Comparison of ENCODE assay signal across 1 cellular context in the genomic region with DNA sequence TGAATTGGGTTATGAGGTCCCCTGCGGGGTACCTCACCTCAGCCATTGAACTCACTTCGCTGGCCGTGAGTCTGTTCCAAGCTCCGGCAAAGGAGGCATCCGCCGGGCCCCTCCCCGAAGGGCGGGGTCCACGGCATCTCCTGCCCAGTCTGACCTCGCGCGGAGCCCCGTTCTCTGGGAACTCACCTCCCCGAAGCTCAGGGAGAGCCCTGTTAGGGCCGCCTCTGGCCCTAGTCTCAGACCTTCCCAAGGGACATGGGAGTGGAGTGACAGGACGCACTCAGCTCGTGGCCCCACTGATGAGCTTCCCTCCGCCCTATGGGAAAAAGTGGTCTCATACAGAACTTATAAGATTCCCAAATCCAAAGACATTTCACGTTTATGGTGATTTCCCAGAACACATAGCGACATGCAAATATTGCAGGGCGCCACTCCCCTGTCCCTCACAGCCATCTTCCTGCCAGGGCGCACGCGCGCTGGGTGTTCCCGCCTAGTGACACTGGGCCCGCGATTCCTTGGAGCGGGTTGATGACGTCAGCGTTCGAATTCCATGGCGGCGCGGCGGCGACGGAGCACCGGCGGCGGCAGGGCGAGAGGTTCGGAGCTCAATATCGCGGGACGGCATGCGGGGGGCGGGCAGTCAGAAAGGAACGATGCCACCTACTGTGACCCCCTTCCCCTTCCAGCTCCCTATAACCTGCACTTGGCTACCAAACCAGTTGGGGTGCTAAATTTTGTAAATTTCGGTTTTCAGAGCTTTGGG.
TF ChIP-seq lines count a peak whose summit lies in the region.

A gene with protein sequence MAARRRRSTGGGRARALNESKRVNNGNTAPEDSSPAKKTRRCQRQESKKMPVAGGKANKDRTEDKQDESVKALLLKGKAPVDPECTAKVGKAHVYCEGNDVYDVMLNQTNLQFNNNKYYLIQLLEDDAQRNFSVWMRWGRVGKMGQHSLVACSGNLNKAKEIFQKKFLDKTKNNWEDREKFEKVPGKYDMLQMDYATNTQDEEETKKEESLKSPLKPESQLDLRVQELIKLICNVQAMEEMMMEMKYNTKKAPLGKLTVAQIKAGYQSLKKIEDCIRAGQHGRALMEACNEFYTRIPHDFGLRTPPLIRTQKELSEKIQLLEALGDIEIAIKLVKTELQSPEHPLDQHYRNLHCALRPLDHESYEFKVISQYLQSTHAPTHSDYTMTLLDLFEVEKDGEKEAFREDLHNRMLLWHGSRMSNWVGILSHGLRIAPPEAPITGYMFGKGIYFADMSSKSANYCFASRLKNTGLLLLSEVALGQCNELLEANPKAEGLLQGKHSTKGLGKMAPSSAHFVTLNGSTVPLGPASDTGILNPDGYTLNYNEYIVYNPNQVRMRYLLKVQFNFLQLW (plus strand): TSS at position 544 of the 763 bp plus-strand sequence. CDS start 7 bp downstream, at position 551.

TF ChIP-seq in HEK293, 187 proteins besides CTCF, POLR2A, EP300 and RAD21 (continued from another document):
- TF ChIP-seq, protein P1, sequence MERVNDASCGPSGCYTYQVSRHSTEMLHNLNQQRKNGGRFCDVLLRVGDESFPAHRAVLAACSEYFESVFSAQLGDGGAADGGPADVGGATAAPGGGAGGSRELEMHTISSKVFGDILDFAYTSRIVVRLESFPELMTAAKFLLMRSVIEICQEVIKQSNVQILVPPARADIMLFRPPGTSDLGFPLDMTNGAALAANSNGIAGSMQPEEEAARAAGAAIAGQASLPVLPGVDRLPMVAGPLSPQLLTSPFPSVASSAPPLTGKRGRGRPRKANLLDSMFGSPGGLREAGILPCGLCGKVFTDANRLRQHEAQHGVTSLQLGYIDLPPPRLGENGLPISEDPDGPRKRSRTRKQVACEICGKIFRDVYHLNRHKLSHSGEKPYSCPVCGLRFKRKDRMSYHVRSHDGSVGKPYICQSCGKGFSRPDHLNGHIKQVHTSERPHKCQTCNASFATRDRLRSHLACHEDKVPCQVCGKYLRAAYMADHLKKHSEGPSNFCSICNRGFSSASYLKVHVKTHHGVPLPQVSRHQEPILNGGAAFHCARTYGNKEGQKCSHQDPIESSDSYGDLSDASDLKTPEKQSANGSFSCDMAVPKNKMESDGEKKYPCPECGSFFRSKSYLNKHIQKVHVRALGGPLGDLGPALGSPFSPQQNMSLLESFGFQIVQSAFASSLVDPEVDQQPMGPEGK (tag by site-specific recombination; IDR thresholded peaks at IDR 0.05), result peak; percentile 88
- no peak for TF ChIP-seq ZNF335 (tag by site-specific recombination; conservative IDR thresholded peaks at IDR 0.05)
- peak; percentile 42; the same call in 1 of the 2 replicates for TF ChIP-seq ZSCAN30 (tag by site-specific recombination; IDR thresholded peaks at IDR 0.05)
- no peak for TF ChIP-seq ZNF830 (tag by site-specific recombination; IDR thresholded peaks at IDR 0.05; ENCODE audit: low read depth)
- TF ChIP-seq, protein P2, sequence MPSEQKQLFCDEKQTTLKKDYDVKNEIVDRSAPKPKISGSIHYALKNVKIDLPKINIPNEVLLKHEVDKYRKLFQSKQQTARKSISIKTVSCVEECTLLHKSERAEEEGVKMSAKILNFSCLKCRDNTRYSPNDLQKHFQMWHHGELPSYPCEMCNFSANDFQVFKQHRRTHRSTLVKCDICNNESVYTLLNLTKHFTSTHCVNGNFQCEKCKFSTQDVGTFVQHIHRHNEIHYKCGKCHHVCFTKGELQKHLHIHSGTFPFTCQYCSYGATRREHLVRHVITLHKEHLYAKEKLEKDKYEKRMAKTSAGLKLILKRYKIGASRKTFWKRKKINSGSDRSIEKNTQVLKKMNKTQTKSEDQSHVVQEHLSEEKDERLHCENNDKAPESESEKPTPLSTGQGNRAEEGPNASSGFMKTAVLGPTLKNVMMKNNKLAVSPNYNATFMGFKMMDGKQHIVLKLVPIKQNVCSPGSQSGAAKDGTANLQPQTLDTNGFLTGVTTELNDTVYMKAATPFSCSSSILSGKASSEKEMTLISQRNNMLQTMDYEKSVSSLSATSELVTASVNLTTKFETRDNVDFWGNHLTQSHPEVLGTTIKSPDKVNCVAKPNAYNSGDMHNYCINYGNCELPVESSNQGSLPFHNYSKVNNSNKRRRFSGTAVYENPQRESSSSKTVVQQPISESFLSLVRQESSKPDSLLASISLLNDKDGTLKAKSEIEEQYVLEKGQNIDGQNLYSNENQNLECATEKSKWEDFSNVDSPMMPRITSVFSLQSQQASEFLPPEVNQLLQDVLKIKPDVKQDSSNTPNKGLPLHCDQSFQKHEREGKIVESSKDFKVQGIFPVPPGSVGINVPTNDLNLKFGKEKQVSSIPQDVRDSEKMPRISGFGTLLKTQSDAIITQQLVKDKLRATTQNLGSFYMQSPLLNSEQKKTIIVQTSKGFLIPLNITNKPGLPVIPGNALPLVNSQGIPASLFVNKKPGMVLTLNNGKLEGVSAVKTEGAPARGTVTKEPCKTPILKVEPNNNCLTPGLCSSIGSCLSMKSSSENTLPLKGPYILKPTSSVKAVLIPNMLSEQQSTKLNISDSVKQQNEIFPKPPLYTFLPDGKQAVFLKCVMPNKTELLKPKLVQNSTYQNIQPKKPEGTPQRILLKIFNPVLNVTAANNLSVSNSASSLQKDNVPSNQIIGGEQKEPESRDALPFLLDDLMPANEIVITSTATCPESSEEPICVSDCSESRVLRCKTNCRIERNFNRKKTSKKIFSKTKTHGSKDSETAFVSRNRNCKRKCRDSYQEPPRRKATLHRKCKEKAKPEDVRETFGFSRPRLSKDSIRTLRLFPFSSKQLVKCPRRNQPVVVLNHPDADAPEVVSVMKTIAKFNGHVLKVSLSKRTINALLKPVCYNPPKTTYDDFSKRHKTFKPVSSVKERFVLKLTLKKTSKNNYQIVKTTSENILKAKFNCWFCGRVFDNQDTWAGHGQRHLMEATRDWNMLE (tag by site-specific recombination; conservative IDR thresholded peaks at IDR 0.05; ENCODE audit: low read depth), result peak; percentile 44; the same call in 1 of the 2 replicates
- TF ChIP-seq ZBTB8A (tag by site-specific recombination; IDR thresholded peaks at IDR 0.05), result peak; percentile 99
- TF ChIP-seq HOXA7 (CRISPR knock-in tag; IDR thresholded peaks at IDR 0.05; ENCODE audit: borderline replicate concordance), result no peak
- no peak; the same call in 1 of the 2 replicates for TF ChIP-seq SALL2 (tag by site-specific recombination; IDR thresholded peaks at IDR 0.05; ENCODE audit: borderline replicate concordance)
- TF ChIP-seq WT1 (tag by site-specific recombination; IDR thresholded peaks at IDR 0.05), result peak; percentile 60; the same call in 1 of the 2 replicates
- no peak for TF ChIP-seq ZNF677 (tag by site-specific recombination; IDR thresholded peaks at IDR 0.05)
- no peak for TF ChIP-seq ZNF311 (tag by site-specific recombination; IDR thresholded peaks at IDR 0.05; ENCODE audit: borderline replicate concordance)
- TF ChIP-seq, protein P3, sequence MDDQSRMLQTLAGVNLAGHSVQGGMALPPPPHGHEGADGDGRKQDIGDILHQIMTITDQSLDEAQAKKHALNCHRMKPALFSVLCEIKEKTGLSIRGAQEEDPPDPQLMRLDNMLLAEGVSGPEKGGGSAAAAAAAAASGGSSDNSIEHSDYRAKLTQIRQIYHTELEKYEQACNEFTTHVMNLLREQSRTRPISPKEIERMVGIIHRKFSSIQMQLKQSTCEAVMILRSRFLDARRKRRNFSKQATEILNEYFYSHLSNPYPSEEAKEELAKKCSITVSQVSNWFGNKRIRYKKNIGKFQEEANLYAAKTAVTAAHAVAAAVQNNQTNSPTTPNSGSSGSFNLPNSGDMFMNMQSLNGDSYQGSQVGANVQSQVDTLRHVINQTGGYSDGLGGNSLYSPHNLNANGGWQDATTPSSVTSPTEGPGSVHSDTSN (CRISPR knock-in tag; IDR thresholded peaks at IDR 0.05), result peak; percentile 51; the same call in 1 of the 2 replicates
- TF ChIP-seq ZNF530 (tag by site-specific recombination; IDR thresholded peaks at IDR 0.05; ENCODE audit: low read depth), result no peak
- 0 out of 2 replicates have a peak, but pooled peaks have one; percentile 29 for TF ChIP-seq ZNF610 (tag by site-specific recombination; IDR thresholded peaks at IDR 0.05; ENCODE audit: borderline replicate concordance)
- TF ChIP-seq, protein P4, sequence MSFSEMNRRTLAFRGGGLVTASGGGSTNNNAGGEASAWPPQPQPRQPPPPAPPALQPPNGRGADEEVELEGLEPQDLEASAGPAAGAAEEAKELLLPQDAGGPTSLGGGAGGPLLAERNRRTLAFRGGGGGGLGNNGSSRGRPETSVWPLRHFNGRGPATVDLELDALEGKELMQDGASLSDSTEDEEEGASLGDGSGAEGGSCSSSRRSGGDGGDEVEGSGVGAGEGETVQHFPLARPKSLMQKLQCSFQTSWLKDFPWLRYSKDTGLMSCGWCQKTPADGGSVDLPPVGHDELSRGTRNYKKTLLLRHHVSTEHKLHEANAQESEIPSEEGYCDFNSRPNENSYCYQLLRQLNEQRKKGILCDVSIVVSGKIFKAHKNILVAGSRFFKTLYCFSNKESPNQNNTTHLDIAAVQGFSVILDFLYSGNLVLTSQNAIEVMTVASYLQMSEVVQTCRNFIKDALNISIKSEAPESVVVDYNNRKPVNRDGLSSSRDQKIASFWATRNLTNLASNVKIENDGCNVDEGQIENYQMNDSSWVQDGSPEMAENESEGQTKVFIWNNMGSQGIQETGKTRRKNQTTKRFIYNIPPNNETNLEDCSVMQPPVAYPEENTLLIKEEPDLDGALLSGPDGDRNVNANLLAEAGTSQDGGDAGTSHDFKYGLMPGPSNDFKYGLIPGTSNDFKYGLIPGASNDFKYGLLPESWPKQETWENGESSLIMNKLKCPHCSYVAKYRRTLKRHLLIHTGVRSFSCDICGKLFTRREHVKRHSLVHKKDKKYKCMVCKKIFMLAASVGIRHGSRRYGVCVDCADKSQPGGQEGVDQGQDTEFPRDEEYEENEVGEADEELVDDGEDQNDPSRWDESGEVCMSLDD (tag by site-specific recombination; IDR thresholded peaks at IDR 0.05), result peak; percentile 98
- TF ChIP-seq SP3 (tag by site-specific recombination; IDR thresholded peaks at IDR 0.05), result peak; percentile 73
- TF ChIP-seq ZNF473 (tag by site-specific recombination; IDR thresholded peaks at IDR 0.05), result no peak
- peak; percentile 30; the same call in 1 of the 2 replicates for TF ChIP-seq ZNF394 (tag by site-specific recombination; IDR thresholded peaks at IDR 0.05; ENCODE audit: borderline replicate concordance)
- peak; percentile 47; the same call in 1 of the 2 replicates for TF ChIP-seq ZNF184 (tag by site-specific recombination; IDR thresholded peaks at IDR 0.05)
- TF ChIP-seq KLF10 (tag by site-specific recombination; IDR thresholded peaks at IDR 0.05), result peak; percentile 49; the same call in 1 of the 2 replicates
- TF ChIP-seq ZNF350 (tag by site-specific recombination; IDR thresholded peaks at IDR 0.05), result no peak
- TF ChIP-seq, protein P5, sequence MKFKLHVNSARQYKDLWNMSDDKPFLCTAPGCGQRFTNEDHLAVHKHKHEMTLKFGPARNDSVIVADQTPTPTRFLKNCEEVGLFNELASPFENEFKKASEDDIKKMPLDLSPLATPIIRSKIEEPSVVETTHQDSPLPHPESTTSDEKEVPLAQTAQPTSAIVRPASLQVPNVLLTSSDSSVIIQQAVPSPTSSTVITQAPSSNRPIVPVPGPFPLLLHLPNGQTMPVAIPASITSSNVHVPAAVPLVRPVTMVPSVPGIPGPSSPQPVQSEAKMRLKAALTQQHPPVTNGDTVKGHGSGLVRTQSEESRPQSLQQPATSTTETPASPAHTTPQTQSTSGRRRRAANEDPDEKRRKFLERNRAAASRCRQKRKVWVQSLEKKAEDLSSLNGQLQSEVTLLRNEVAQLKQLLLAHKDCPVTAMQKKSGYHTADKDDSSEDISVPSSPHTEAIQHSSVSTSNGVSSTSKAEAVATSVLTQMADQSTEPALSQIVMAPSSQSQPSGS (tag by site-specific recombination; IDR thresholded peaks at IDR 0.05; ENCODE audit: low read depth), result peak; percentile 100
- no peak for TF ChIP-seq ZNF274 (IDR thresholded peaks at IDR 0.05; ENCODE audit: low read length)
- TF ChIP-seq ZNF274 (tag by site-specific recombination; IDR thresholded peaks at IDR 0.05; ENCODE audit: borderline replicate concordance), result no peak
- peak; percentile 81 for TF ChIP-seq KLF8 (tag by site-specific recombination; IDR thresholded peaks at IDR 0.05)
- no peak for TF ChIP-seq ZNF621 (tag by site-specific recombination; IDR thresholded peaks at IDR 0.05)
- peak; percentile 85 for TF ChIP-seq YY2 (tag by site-specific recombination; IDR thresholded peaks at IDR 0.05)
- TF ChIP-seq ZNF544 (tag by site-specific recombination; IDR thresholded peaks at IDR 0.05), result no peak
- no peak for TF ChIP-seq ZNF416 (tag by site-specific recombination; IDR thresholded peaks at IDR 0.05)
- 0 out of 2 replicates have a peak, but pooled peaks have one; percentile 22 for TF ChIP-seq ZNF558 (tag by site-specific recombination; IDR thresholded peaks at IDR 0.05)
TF ChIP-seq in HEK293: peak in this region for 53.
